Comparison of ENCODE assay signal across 1 cellular context in the genomic region with DNA sequence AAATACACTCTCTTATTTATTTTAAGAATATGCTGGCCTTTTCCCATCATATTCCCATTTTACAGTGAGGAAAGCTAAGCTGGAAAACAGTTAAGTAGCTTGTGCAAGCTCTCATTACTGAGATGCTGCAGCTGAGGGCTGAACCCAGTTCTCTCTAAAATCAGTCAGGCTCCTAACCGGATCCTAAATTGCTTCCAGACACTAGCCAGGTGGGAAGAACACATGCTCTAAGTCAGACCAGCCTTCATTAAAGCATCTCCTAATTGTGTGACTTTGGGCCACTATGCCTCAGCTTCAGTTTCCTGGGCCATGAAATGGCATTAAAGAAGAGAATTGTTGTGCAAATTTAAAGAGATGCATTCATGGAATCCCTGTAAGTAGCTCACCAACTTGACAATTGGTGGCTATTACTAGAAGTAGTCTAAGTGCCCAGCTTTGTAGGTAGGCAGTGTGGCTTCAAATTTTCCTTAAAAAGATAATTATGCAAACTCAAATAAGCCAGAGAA.
TF ChIP-seq lines count a peak whose summit lies in the region.

No MANE protein-coding gene starts in this region.

TF ChIP-seq in GM23338, 12 proteins besides CTCF, POLR2A, EP300 and RAD21 (continued from another document):
- TF ChIP-seq, protein P1, sequence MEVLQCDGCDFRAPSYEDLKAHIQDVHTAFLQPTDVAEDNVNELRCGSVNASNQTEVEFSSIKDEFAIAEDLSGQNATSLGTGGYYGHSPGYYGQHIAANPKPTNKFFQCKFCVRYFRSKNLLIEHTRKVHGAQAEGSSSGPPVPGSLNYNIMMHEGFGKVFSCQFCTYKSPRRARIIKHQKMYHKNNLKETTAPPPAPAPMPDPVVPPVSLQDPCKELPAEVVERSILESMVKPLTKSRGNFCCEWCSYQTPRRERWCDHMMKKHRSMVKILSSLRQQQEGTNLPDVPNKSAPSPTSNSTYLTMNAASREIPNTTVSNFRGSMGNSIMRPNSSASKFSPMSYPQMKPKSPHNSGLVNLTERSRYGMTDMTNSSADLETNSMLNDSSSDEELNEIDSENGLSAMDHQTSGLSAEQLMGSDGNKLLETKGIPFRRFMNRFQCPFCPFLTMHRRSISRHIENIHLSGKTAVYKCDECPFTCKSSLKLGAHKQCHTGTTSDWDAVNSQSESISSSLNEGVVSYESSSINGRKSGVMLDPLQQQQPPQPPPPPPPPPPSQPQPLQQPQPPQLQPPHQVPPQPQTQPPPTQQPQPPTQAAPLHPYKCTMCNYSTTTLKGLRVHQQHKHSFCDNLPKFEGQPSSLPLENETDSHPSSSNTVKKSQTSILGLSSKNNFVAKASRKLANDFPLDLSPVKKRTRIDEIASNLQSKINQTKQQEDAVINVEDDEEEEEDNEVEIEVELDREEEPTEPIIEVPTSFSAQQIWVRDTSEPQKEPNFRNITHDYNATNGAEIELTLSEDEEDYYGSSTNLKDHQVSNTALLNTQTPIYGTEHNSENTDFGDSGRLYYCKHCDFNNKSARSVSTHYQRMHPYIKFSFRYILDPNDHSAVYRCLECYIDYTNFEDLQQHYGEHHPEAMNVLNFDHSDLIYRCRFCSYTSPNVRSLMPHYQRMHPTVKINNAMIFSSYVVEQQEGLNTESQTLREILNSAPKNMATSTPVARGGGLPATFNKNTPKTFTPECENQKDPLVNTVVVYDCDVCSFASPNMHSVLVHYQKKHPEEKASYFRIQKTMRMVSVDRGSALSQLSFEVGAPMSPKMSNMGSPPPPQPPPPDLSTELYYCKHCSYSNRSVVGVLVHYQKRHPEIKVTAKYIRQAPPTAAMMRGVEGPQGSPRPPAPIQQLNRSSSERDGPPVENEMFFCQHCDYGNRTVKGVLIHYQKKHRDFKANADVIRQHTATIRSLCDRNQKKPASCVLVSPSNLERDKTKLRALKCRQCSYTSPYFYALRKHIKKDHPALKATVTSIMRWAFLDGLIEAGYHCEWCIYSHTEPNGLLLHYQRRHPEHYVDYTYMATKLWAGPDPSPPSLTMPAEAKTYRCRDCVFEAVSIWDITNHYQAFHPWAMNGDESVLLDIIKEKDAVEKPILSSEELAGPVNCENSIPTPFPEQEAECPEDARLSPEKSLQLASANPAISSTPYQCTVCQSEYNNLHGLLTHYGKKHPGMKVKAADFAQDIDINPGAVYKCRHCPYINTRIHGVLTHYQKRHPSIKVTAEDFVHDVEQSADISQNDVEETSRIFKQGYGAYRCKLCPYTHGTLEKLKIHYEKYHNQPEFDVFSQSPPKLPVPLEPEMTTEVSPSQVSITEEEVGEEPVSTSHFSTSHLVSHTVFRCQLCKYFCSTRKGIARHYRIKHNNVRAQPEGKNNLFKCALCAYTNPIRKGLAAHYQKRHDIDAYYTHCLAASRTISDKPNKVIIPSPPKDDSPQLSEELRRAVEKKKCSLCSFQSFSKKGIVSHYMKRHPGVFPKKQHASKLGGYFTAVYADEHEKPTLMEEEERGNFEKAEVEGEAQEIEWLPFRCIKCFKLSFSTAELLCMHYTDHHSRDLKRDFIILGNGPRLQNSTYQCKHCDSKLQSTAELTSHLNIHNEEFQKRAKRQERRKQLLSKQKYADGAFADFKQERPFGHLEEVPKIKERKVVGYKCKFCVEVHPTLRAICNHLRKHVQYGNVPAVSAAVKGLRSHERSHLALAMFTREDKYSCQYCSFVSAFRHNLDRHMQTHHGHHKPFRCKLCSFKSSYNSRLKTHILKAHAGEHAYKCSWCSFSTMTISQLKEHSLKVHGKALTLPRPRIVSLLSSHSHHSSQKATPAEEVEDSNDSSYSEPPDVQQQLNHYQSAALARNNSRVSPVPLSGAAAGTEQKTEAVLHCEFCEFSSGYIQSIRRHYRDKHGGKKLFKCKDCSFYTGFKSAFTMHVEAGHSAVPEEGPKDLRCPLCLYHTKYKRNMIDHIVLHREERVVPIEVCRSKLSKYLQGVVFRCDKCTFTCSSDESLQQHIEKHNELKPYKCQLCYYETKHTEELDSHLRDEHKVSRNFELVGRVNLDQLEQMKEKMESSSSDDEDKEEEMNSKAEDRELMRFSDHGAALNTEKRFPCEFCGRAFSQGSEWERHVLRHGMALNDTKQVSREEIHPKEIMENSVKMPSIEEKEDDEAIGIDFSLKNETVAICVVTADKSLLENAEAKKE (CRISPR knock-in tag; IDR thresholded peaks at IDR 0.05), result 0 out of 2 replicates have a peak, but pooled peaks have one; percentile 27
- no peak for TF ChIP-seq EZH2phosphoT487 (IDR thresholded peaks at IDR 0.05; ENCODE audit: unreplicated experiment)
